8 cellular contexts compared by ENCODE assay signal in the genomic region with DNA sequence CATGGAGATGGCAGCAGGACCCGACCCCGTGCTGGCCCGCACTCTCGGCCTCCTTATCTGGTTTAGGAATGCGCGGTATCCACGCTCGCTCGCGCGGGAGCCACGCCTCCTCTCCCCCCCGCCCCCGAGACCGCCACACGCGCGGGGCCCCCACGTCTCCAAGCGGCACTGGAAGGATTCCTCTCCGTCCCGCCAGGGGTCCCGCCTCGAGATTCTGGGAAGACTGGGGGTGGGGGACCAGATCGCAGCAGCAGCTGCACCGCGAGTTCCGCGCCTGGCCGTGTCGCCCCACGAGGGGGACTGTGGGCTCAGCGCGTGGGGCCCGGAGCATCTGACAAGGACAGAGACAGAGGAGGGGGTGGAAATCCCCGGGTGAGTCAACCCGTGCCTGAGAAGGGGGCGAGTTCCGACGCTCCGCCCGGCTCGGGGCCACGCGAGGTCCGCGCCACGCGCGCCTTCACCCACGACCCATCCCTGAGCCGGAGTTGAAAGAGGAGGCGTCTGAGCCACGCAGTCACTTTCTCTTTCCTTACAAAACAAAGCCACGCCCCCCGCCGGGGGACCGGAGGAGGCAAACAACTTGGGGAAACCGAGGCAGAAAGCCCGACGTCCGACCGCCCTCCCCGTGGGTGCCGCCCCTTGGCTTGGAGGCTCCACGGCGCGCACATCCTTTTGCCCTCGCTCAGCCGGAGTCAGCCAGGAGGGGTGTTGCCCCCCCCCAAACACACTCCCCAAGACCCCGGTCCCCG. TPM values are rescaled to one million over a fixed set of nuclear protein-coding genes. Genes with fewer than 3 reads are reported as not detected.
A peak's percentile ranks its signal among the peaks of the same experiment; 100 is the strongest.
DNase-seq lines count a peak whose midpoint lies in the region; TF ChIP-seq lines count a peak whose summit lies in the region.

No MANE protein-coding gene starts in this region.

- TF ChIP-seq CTCF in esophagus muscularis mucosa (IDR thresholded peaks at IDR 0.05) (no peak), neural cell (IDR thresholded peaks at IDR 0.05; ENCODE audit: poor library complexity, severe bottlenecking) (peak; percentile 36)

- intact Hi-C loops in esophagus muscularis mucosa (cut with DNase I): no loop called here

- no peak for TF ChIP-seq POLR2A in esophagus muscularis mucosa (IDR thresholded peaks at IDR 0.05; ENCODE audit: low read depth)

- H3K9me3 ChIP-seq in Karpas-422 (ENCODE audit: low read length) (no peaks in the 10 kb centered on the region), esophagus muscularis mucosa (no peaks in the 10 kb centered on the region), neural cell (ENCODE audit: low read length) (no peaks in the 10 kb centered on the region)

- no peak for TF ChIP-seq RAD21 in neural cell (conservative IDR thresholded peaks at IDR 0.05)

- H3K79me2 ChIP-seq in Karpas-422 (ENCODE audit: low read length) (peaks cover 51% of the 10 kb centered on the region), neural cell (replicated peaks; ENCODE audit: insufficient read depth, low read length) (peaks cover 10% of the 10 kb centered on the region)

- no peaks in the 10 kb centered on the region; the same call in 1 of the 2 replicates for H4K20me1 ChIP-seq in Karpas-422 (ENCODE audit: insufficient read depth, low read depth, low read length)
- H4K20me1 ChIP-seq in neural cell (ENCODE audit: insufficient read depth): no peaks in the 10 kb centered on the region

- H3K4me1 ChIP-seq in Karpas-422 (ENCODE audit: low read length): peaks cover 63% of the 10 kb centered on the region
- peaks cover 20 to 60% (median 56%) of the 10 kb centered on the region in 4 donors for H3K4me1 ChIP-seq in esophagus muscularis mucosa

- H3K4me3 ChIP-seq in GM08714 (ENCODE audit: low read length) (peak overlapping the region; percentile 85), Karpas-422 (ENCODE audit: low read length) (peak overlapping the region; percentile 90), esophagus muscularis mucosa (peak overlapping the region; percentile 75 to 99 (median 94)), neural cell (ENCODE audit: low read length) (peak overlapping the region; percentile 92)

- H3K36me3 ChIP-seq in Karpas-422 (ENCODE audit: insufficient read depth, low read length) (no peaks in the 10 kb centered on the region), esophagus muscularis mucosa (no peaks in the 10 kb centered on the region), neural cell (ENCODE audit: insufficient read depth, low read length) (no peaks in the 10 kb centered on the region)

- peak overlapping the region; percentile 94 for H3K9ac ChIP-seq in Karpas-422 (ENCODE audit: low read length)
- peak overlapping the region; percentile 86 for H3K9ac ChIP-seq in neural cell (ENCODE audit: low read length)

- H3K27me3 ChIP-seq in Karpas-422 (ENCODE audit: low read length): no peaks in the 10 kb centered on the region
- no peaks in the 10 kb centered on the region for H3K27me3 ChIP-seq in esophagus muscularis mucosa
- H3K27me3 ChIP-seq in neural cell (ENCODE audit: insufficient read depth, low read depth, low read length): no peaks in the 10 kb centered on the region

- TF ChIP-seq EP300 in esophagus muscularis mucosa (IDR thresholded peaks at IDR 0.05) (no peak), neural cell (conservative IDR thresholded peaks at IDR 0.05; ENCODE audit: poor library complexity, severe bottlenecking) (peak; percentile 32)

- peak; percentile 73 for DNase-seq in Karpas-422
- DNase-seq in activated T-cell treated with anti-CD3 and anti-CD28 coated beads for 24 hours (ENCODE audit: low read depth): peak; percentile 44
- no peak for DNase-seq in esophagus muscularis mucosa (ENCODE audit: extremely low spot score)
- DNase-seq in substantia nigra (lab: John Stamatoyannopoulos, UW): peak in 16 of 49 donors; percentile 1 to 51 (median 24)
- DNase-seq in SKM-1 treated with dmso at 0.1 percent for 144 hours (lab: John Stamatoyannopoulos, UW; ENCODE audit: unreplicated experiment): no peak
- DNase-seq in foreskin melanocyte: no peak

- under 1% methylated on average over 28 of the region's 72 CpGs for WGBS in esophagus muscularis mucosa

- peak overlapping the region; percentile 93 for H3K4me2 ChIP-seq in Karpas-422 (ENCODE audit: low read depth, low read length, poor library complexity, severe bottlenecking)
- H3K4me2 ChIP-seq in neural cell (ENCODE audit: low read length): peak overlapping the region; percentile 78

- H3K27ac ChIP-seq in Karpas-422 (ENCODE audit: low read length) (peak overlapping the region; percentile 91), esophagus muscularis mucosa (replicated peaks in 1 of 4) (peak overlapping the region; percentile 82 to 91 (median 90)), neural cell (ENCODE audit: low read length) (peak overlapping the region; percentile 65), substantia nigra (ENCODE audit: low read depth, low read length, poor library complexity, severe bottlenecking) (peak overlapping the region; percentile 51)

- no peak overlapping the region for H2AFZ ChIP-seq in Karpas-422 (ENCODE audit: low read length)
- peak overlapping the region; percentile 73 for H2AFZ ChIP-seq in neural cell (ENCODE audit: low read depth, low read length)

- H3K9me2 ChIP-seq in Karpas-422 (replicated peaks; ENCODE audit: insufficient read depth, low read length): no peaks in the 10 kb centered on the region
- no peaks in the 10 kb centered on the region for H3K9me2 ChIP-seq in neural cell (ENCODE audit: insufficient read depth, low read length)

- H3F3A ChIP-seq in neural cell (ENCODE audit: insufficient read depth, low read length, poor library complexity, severe bottlenecking): no peaks in the 10 kb centered on the region

TF ChIP-seq in neural cell, 6 proteins besides CTCF, POLR2A, EP300 and RAD21:
- TF ChIP-seq MXI1 (conservative IDR thresholded peaks at IDR 0.05; ENCODE audit: poor library complexity, severe bottlenecking): peak; percentile 49
- TF ChIP-seq EZH2 (IDR thresholded peaks at IDR 0.05; ENCODE audit: borderline replicate concordance, insufficient read depth, low read length, poor library complexity, severe bottlenecking): no peak
- TF ChIP-seq, protein P1, sequence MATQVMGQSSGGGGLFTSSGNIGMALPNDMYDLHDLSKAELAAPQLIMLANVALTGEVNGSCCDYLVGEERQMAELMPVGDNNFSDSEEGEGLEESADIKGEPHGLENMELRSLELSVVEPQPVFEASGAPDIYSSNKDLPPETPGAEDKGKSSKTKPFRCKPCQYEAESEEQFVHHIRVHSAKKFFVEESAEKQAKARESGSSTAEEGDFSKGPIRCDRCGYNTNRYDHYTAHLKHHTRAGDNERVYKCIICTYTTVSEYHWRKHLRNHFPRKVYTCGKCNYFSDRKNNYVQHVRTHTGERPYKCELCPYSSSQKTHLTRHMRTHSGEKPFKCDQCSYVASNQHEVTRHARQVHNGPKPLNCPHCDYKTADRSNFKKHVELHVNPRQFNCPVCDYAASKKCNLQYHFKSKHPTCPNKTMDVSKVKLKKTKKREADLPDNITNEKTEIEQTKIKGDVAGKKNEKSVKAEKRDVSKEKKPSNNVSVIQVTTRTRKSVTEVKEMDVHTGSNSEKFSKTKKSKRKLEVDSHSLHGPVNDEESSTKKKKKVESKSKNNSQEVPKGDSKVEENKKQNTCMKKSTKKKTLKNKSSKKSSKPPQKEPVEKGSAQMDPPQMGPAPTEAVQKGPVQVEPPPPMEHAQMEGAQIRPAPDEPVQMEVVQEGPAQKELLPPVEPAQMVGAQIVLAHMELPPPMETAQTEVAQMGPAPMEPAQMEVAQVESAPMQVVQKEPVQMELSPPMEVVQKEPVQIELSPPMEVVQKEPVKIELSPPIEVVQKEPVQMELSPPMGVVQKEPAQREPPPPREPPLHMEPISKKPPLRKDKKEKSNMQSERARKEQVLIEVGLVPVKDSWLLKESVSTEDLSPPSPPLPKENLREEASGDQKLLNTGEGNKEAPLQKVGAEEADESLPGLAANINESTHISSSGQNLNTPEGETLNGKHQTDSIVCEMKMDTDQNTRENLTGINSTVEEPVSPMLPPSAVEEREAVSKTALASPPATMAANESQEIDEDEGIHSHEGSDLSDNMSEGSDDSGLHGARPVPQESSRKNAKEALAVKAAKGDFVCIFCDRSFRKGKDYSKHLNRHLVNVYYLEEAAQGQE (IDR thresholded peaks at IDR 0.05; ENCODE audit: borderline replicate concordance): no peak
TF ChIP-seq in neural cell: peak in this region for 1.

RNA-seq across cellular contexts. Expression of a gene that starts 0.8 kb away (rescaled TPM):
- 65.1 and 67.6 TPM in 2 replicates for total RNA-seq in Karpas-422 (2014; rRNA removed; shearing (Covaris generic); ENCODE audit: low replicate concordance)
- total RNA-seq in esophagus muscularis mucosa: 10 to 100 TPM; 14.5 to 27.7 (median 20.4) TPM
- 6.7 and 7.5 TPM in 2 replicates for polyA plus RNA-seq in neural cell
- polyA minus RNA-seq in neural cell: 12.2 and 12.3 TPM in 2 replicates

RNA-seq across cellular contexts. Expression of a gene that starts 21.7 kb away (rescaled TPM):
- total RNA-seq in Karpas-422 (2014; rRNA removed; shearing (Covaris generic); ENCODE audit: low replicate concordance): 78.6 and 136 TPM in 2 replicates
- total RNA-seq in esophagus muscularis mucosa: 10 to 100 TPM; 39.9 to 78.0 (median 61.7) TPM
- 27.1 and 27.2 TPM in 2 replicates for polyA plus RNA-seq in neural cell
- polyA minus RNA-seq in neural cell: 11.6 and 17.8 TPM in 2 replicates

RNA-seq across cellular contexts. Expression of a gene that starts 35.6 kb away (rescaled TPM):
- 94.9 and 145 TPM in 2 replicates for total RNA-seq in Karpas-422 (2014; rRNA removed; shearing (Covaris generic); ENCODE audit: low replicate concordance)
- 10 to 100 TPM; 20.8 to 51.4 (median 34.8) TPM for total RNA-seq in esophagus muscularis mucosa
- 41.2 and 58.4 TPM in 2 replicates for polyA plus RNA-seq in neural cell
- 49.9 and 61.8 TPM in 2 replicates for polyA minus RNA-seq in neural cell

RNA-seq across cellular contexts. Expression of a gene that starts 40.6 kb away (rescaled TPM):
- 1.8 and 5.1 TPM in 2 replicates for total RNA-seq in Karpas-422 (2014; rRNA removed; shearing (Covaris generic); ENCODE audit: low replicate concordance)
- total RNA-seq in esophagus muscularis mucosa: 10 to 100 TPM; 15.8 to 63.5 (median 18.4) TPM
- polyA plus RNA-seq in neural cell: not detected in 2 replicates
- not detected in 2 replicates for polyA minus RNA-seq in neural cell

RNA-seq across cellular contexts. Expression of a gene that starts 56.4 kb away (rescaled TPM):
- total RNA-seq in Karpas-422 (2014; rRNA removed; shearing (Covaris generic); ENCODE audit: low replicate concordance): not detected in 2 replicates
- total RNA-seq in esophagus muscularis mucosa: under 1 TPM in 3 of 4 donors, not detected in 1; 0.29 to 0.78 (median 0.66) TPM
- not detected in 2 replicates for polyA plus RNA-seq in neural cell
- polyA minus RNA-seq in neural cell: not detected in 2 replicates

Comparison
In these comparisons a context has a peak if more than half of its experiments do, and no peak if none do; other contexts are left out.
1. DNase-seq: peak in Karpas-422 (single experiment) and activated T-cell treated with anti-CD3 and anti-CD28 coated beads for 24 hours (single experiment); none in esophagus muscularis mucosa (single experiment), SKM-1 treated with dmso at 0.1 percent for 144 hours (single experiment) and foreskin melanocyte (single experiment).
2. Peak in every context shown above with its lines, with median percentiles within 50 percentile points of each other: H3K4me3 ChIP-seq and H3K27ac ChIP-seq.